ENCODE assay signal across 29 cellular contexts in genomic region chr16:24145927-24146326, GRCh38.
"Had no signal": no experiment of that assay in that cellular context is flagged by ENCODE, and none has a peak within 500 bp of the region (broad histone marks: within the 10 kb centered on the region; RNA-seq: fewer than 3 reads in every experiment).

No MANE protein-coding gene starts in this region.

- H3K9me3 ChIP-seq: ascending aorta, breast epithelium, colonic mucosa, esophagus squamous epithelium, gastroesophageal sphincter had no signal

- H3K27ac ChIP-seq: ascending aorta, breast epithelium, cardiac muscle cell, colonic mucosa, epithelial cell of prostate, esophagus squamous epithelium, gastroesophageal sphincter had no signal

- H3K9me3 Mint-ChIP-seq: activated CD4-positive, alpha-beta memory T cell treated with anti-CD3 and anti-CD28 coated beads for 36 hours; activated CD4-positive, alpha-beta T cell treated with anti-CD3 and anti-CD28 coated beads, Interleukin-2, amount 10 ng/mL, durations not matched to agents 24 days and 14 days; activated naive CD4-positive, alpha-beta T cell treated with anti-CD3 and anti-CD28 coated beads, Interleukin-2, amount 10 ng/mL, durations not matched to agents 7 days and 5 days; activated T-helper 1 cell treated with anti-CD3 and anti-CD28 coated beads, Interleukin-12 subunit alpha, Interleukin-12 subunit beta, Interleukin-2, Interleukin-4 antibody, amounts not matched to agents 30 ng/mL and 10 ng/mL and 1 ng/mL, durations not matched to agents 14 hours and 24 hours and 36 hours; activated T-helper 2 cell treated with anti-CD3 and anti-CD28 coated beads, Interferon-gamma antibody, Interleukin-2, Interleukin-4, amounts not matched to agents 10 μg/mL and 5 μg/mL and 100 μg/mL, durations not matched to agents 14 hours and 24 hours and 36 hours; T-helper 2 cell treated with Interferon-gamma antibody and Interleukin-4, amounts not matched to agents 5 μg/mL and 100 μg/mL, for 36 hours had no signal

- H3K27ac Mint-ChIP-seq: activated CD4-positive, alpha-beta memory T cell treated with anti-CD3 and anti-CD28 coated beads for 36 hours; activated CD4-positive, alpha-beta T cell treated with anti-CD3 and anti-CD28 coated beads, Interleukin-2, amount 10 ng/mL, durations not matched to agents 24 days and 14 days; activated CD8-positive, alpha-beta memory T cell treated with anti-CD3 and anti-CD28 coated beads, Interleukin-2, amount 10 ng/mL, durations not matched to agents 7 days and 5 days; activated CD8-positive, alpha-beta T cell treated with anti-CD3 and anti-CD28 coated beads, Interleukin-2, amount 10 ng/mL, durations not matched to agents 7 days and 5 days; activated naive CD4-positive, alpha-beta T cell treated with anti-CD3 and anti-CD28 coated beads, Interleukin-2, amount 10 ng/mL, durations not matched to agents 7 days and 5 days; activated naive CD8-positive, alpha-beta T cell treated with anti-CD3 and anti-CD28 coated beads, Interleukin-2, amount 10 ng/mL, durations not matched to agents 7 days and 5 days; activated T-helper 1 cell treated with anti-CD3 and anti-CD28 coated beads, Interleukin-12 subunit alpha, Interleukin-12 subunit beta, Interleukin-2, Interleukin-4 antibody, amounts not matched to agents 30 ng/mL and 10 ng/mL and 1 ng/mL, durations not matched to agents 14 hours and 24 hours and 36 hours; activated T-helper 2 cell treated with anti-CD3 and anti-CD28 coated beads, Interferon-gamma antibody, Interleukin-2, Interleukin-4, amounts not matched to agents 10 μg/mL and 5 μg/mL and 100 μg/mL, durations not matched to agents 14 hours and 24 hours and 36 hours; brain; T-helper 2 cell treated with Interferon-gamma antibody and Interleukin-4, amounts not matched to agents 5 μg/mL and 100 μg/mL, for 36 hours had no signal

- H3K4me3 Mint-ChIP-seq: activated CD4-positive, alpha-beta memory T cell treated with anti-CD3 and anti-CD28 coated beads for 36 hours; activated CD4-positive, alpha-beta T cell treated with anti-CD3 and anti-CD28 coated beads, Interleukin-2, amount 10 ng/mL, durations not matched to agents 24 days and 14 days; activated CD8-positive, alpha-beta memory T cell treated with anti-CD3 and anti-CD28 coated beads, Interleukin-2, amount 10 ng/mL, durations not matched to agents 7 days and 5 days; activated CD8-positive, alpha-beta T cell treated with anti-CD3 and anti-CD28 coated beads, Interleukin-2, amount 10 ng/mL, durations not matched to agents 7 days and 5 days; activated naive CD4-positive, alpha-beta T cell treated with anti-CD3 and anti-CD28 coated beads, Interleukin-2, amount 10 ng/mL, durations not matched to agents 7 days and 5 days; activated naive CD8-positive, alpha-beta T cell treated with anti-CD3 and anti-CD28 coated beads, Interleukin-2, amount 10 ng/mL, durations not matched to agents 7 days and 5 days; activated T-helper 1 cell treated with anti-CD3 and anti-CD28 coated beads, Interleukin-12 subunit alpha, Interleukin-12 subunit beta, Interleukin-2, Interleukin-4 antibody, amounts not matched to agents 30 ng/mL and 10 ng/mL and 1 ng/mL, durations not matched to agents 14 hours and 24 hours and 36 hours; brain; T-helper 17 cell; T-helper 2 cell treated with Interferon-gamma antibody and Interleukin-4, amounts not matched to agents 5 μg/mL and 100 μg/mL, for 36 hours had no signal

- H3K4me1 ChIP-seq: ascending aorta, breast epithelium, colonic mucosa, esophagus squamous epithelium, gastroesophageal sphincter had no signal

- DNase-seq: activated CD4-positive, alpha-beta memory T cell treated with anti-CD3 and anti-CD28 coated beads for 36 hours; activated CD4-positive, alpha-beta T cell treated with anti-CD3 and anti-CD28 coated beads, Interleukin-2, amount 10 ng/mL, durations not matched to agents 24 days and 14 days; activated CD8-positive, alpha-beta memory T cell treated with anti-CD3 and anti-CD28 coated beads, Interleukin-2, amount 10 ng/mL, durations not matched to agents 7 days and 5 days; activated CD8-positive, alpha-beta memory T cell treated with anti-CD3 and anti-CD28 coated beads, Interleukin-2, amount 50 U/mL, for 4 hours; activated CD8-positive, alpha-beta T cell treated with anti-CD3 and anti-CD28 coated beads, Interleukin-2, amount 10 ng/mL, durations not matched to agents 7 days and 5 days; activated effector memory CD4-positive, alpha-beta T cell treated with anti-CD3 and anti-CD28 coated beads, Interleukin-2, amount 50 U/mL, for 16 hours; activated naive CD4-positive, alpha-beta T cell treated with anti-CD3 and anti-CD28 coated beads, Interleukin-2, amount 10 ng/mL, durations not matched to agents 7 days and 5 days; activated naive CD8-positive, alpha-beta T cell treated with anti-CD3 and anti-CD28 coated beads, Interleukin-2, amount 10 ng/mL, durations not matched to agents 7 days and 5 days; activated T-cell treated with anti-CD3 and anti-CD28 coated beads, Interleukin-2, amount 50 U/mL, for 1 hour; activated T-cell treated with anti-CD3 and anti-CD28 coated beads, Interleukin-2, amount 50 U/mL, for 48 hours; central memory CD4-positive, alpha-beta T cell; cerebellar nuclear complex; colonic mucosa; effector CD8-positive, alpha-beta T cell; esophagus squamous epithelium; foreskin melanocyte; T-helper 1 cell; T-helper 17 cell; T1000 had no signal

- H3K27me3 Mint-ChIP-seq: activated CD4-positive, alpha-beta memory T cell treated with anti-CD3 and anti-CD28 coated beads for 36 hours; activated CD4-positive, alpha-beta T cell treated with anti-CD3 and anti-CD28 coated beads, Interleukin-2, amount 10 ng/mL, durations not matched to agents 24 days and 14 days; activated CD8-positive, alpha-beta memory T cell treated with anti-CD3 and anti-CD28 coated beads, Interleukin-2, amount 10 ng/mL, durations not matched to agents 7 days and 5 days; activated naive CD4-positive, alpha-beta T cell treated with anti-CD3 and anti-CD28 coated beads, Interleukin-2, amount 10 ng/mL, durations not matched to agents 7 days and 5 days; activated naive CD8-positive, alpha-beta T cell treated with anti-CD3 and anti-CD28 coated beads, Interleukin-2, amount 10 ng/mL, durations not matched to agents 7 days and 5 days; brain; T-helper 17 cell had no signal

- H3K36me3 Mint-ChIP-seq: brain had no signal

- ATAC-seq: activated CD8-positive, alpha-beta memory T cell treated with anti-CD3 and anti-CD28 coated beads, Interleukin-2, amount 10 ng/mL, durations not matched to agents 7 days and 5 days; activated CD8-positive, alpha-beta T cell treated with anti-CD3 and anti-CD28 coated beads, Interleukin-2, amount 10 ng/mL, durations not matched to agents 7 days and 5 days; activated naive CD4-positive, alpha-beta T cell treated with anti-CD3 and anti-CD28 coated beads, Interleukin-2, amount 50 U/mL, for 72 hours; gastroesophageal sphincter; T-helper 17 cell had no signal

- H3K4me3 ChIP-seq: ascending aorta, breast epithelium, cardiac muscle cell, colonic mucosa, esophagus squamous epithelium, gastroesophageal sphincter had no signal

- H3K27me3 ChIP-seq: ascending aorta, breast epithelium, cardiac muscle cell, colonic mucosa, esophagus squamous epithelium had no signal

- H3K36me3 ChIP-seq: ascending aorta, breast epithelium, cardiac muscle cell, colonic mucosa, esophagus squamous epithelium, gastroesophageal sphincter had no signal
